ENCODE assay signal across 8 cellular contexts in genomic region chr7:131109757-131110293, GRCh38.
A peak's percentile ranks its signal among the peaks of the same experiment; 100 is the strongest.
DNase-seq lines count a peak whose midpoint lies in the region; ATAC-seq lines count a peak whose summit lies in the region.

No MANE protein-coding gene starts in this region.

- peak overlapping the region in 1 of 2 experiments; percentile 36 for H3K14ac ChIP-seq in mesenchymal stem cell (ENCODE audit: low read length in 2 of 2)

- peak overlapping the region; percentile 97 to 98 for H3K4me3 Mint-ChIP-seq in effector memory CD8-positive, alpha-beta T cell

- H3K4me1 ChIP-seq in mesenchymal stem cell (ENCODE audit: control insufficient read depth, insufficient read depth, low read depth, low read length) = peaks cover 6% of the 10 kb centered on the region

- peak overlapping the region; percentile 94 for H4K91ac ChIP-seq in mesenchymal stem cell (ENCODE audit: low read length)

- peak overlapping the region; percentile 100 for H3K9ac ChIP-seq in mesenchymal stem cell (ENCODE audit: low read length)

- H2AFZ ChIP-seq in mesenchymal stem cell (ENCODE audit: low read depth, low read length) = peak overlapping the region; percentile 32

- H4K8ac ChIP-seq in mesenchymal stem cell (ENCODE audit: low read length) = peak overlapping the region; percentile 97

- H3K9me3 ChIP-seq in mesenchymal stem cell (ENCODE audit: control insufficient read depth, low read length) = no peaks in the 10 kb centered on the region

- peak overlapping the region in 1 of 2 experiments; percentile 65 for H3K23ac ChIP-seq in mesenchymal stem cell (ENCODE audit: low read length in 2 of 2)

- no peaks in the 10 kb centered on the region for H3K27me3 ChIP-seq in mesenchymal stem cell (ENCODE audit: control insufficient read depth in 1 of 2, insufficient read depth in 1 of 2, low read length in 2 of 2)

- H3K36me3 ChIP-seq in mesenchymal stem cell (ENCODE audit: control insufficient read depth in 1 of 2, insufficient read depth in 2 of 2, low read depth in 1 of 2, low read length in 2 of 2) = peaks cover 3 to 20% of the 10 kb centered on the region in 2 experiments

- peak overlapping the region; percentile 88 to 90 for H3K4ac ChIP-seq in mesenchymal stem cell (ENCODE audit: low read depth in 1 of 2, low read length in 2 of 2)

- peaks cover 4% of the 10 kb centered on the region for H3K79me1 ChIP-seq in mesenchymal stem cell (replicated peaks; ENCODE audit: low read length, poor library complexity, severe bottlenecking)

- peaks cover 30 to 48% of the 10 kb centered on the region in 2 donors for H3K4me1 Mint-ChIP-seq in effector memory CD8-positive, alpha-beta T cell (ENCODE audit: low read depth in 2 of 2)

- peak overlapping the region; percentile 100 for H3K27ac Mint-ChIP-seq in effector memory CD8-positive, alpha-beta T cell

- no peak overlapping the region for H2AK5ac ChIP-seq in mesenchymal stem cell (ENCODE audit: low read length, severe bottlenecking)

- peak overlapping the region; percentile 63 to 97 for H3K4me3 ChIP-seq in mesenchymal stem cell (ENCODE audit: insufficient read depth in 1 of 2, low read depth in 1 of 2, low read length in 2 of 2)

- peak overlapping the region; percentile 72 for H3K27ac ChIP-seq in mesenchymal stem cell (ENCODE audit: low read length, poor library complexity, severe bottlenecking)

- peak overlapping the region; percentile 91 for H2BK15ac ChIP-seq in mesenchymal stem cell (ENCODE audit: low read depth, poor library complexity, severe bottlenecking)

- peak overlapping the region; percentile 89 to 97 for H3K18ac ChIP-seq in mesenchymal stem cell (ENCODE audit: low read depth in 1 of 2, low read length in 2 of 2)

- H3K36me3 Mint-ChIP-seq in effector memory CD8-positive, alpha-beta T cell (ENCODE audit: insufficient read depth) = peaks cover 40% of the 10 kb centered on the region

- H2BK12ac ChIP-seq in mesenchymal stem cell (ENCODE audit: low read length in 2 of 2) = peak overlapping the region; percentile 75 to 94

- DNase-seq in GM03348 (ENCODE audit: low spot score) = peak; percentile 91
- peak; percentile 29 for DNase-seq in NCI-H748 treated with DMSO at 0.1 percent for 48 hours (lab: John Stamatoyannopoulos, UW)
- peak; percentile 40 to 47 (median 45) for DNase-seq in activated CD8-positive, alpha-beta memory T cell treated with anti-CD3 and anti-CD28 coated beads for 48 hours (ENCODE audit: low read depth in 2 of 3, low spot score in 2 of 3)
- DNase-seq in effector memory CD8-positive, alpha-beta T cell = peak; percentile 68 to 74 (median 68)
- DNase-seq in mesenchymal stem cell = peak; percentile 91
- peak; percentile 53 for DNase-seq in stimulated activated CD8-positive, alpha-beta memory T cell treated with anti-CD3 and anti-CD28 coated beads, Interleukin-12 subunit alpha, Interleukin-12 subunit beta, amount 100 ng/mL, for 4 hours (ENCODE audit: low read depth)

- peak overlapping the region; percentile 98 for H2BK120ac ChIP-seq in mesenchymal stem cell (ENCODE audit: low read depth, low read length)

- under 1% methylated on average over 37 of the region's 37 CpGs for WGBS in mesenchymal stem cell

- H3K9me3 Mint-ChIP-seq in effector memory CD8-positive, alpha-beta T cell = no peaks in the 10 kb centered on the region

- peak overlapping the region; percentile 55 for H3K4me2 ChIP-seq in mesenchymal stem cell (ENCODE audit: low read length, poor library complexity, severe bottlenecking)

- peak overlapping the region; percentile 75 for H2BK5ac ChIP-seq in mesenchymal stem cell (ENCODE audit: low read depth, low read length, poor library complexity, severe bottlenecking)

- H3K27me3 Mint-ChIP-seq in effector memory CD8-positive, alpha-beta T cell = no peaks in the 10 kb centered on the region

- peak; percentile 24 for ATAC-seq in HG02884 (IDR thresholded peaks at IDR 0.05; ENCODE audit: unreplicated experiment)
- ATAC-seq in effector memory CD8-positive, alpha-beta T cell (replicated peaks) = peak; percentile 4
- ATAC-seq in HG03280 (IDR thresholded peaks at IDR 0.05; ENCODE audit: unreplicated experiment) = no peak

Comparison
In these comparisons a context has a peak if more than half of its experiments do, and no peak if none do; other contexts are left out.
1. DNase-seq: peak in every context shown above with its lines; median percentile 91 in GM03348; 91 in mesenchymal stem cell; 68 in effector memory CD8-positive, alpha-beta T cell; 53 in stimulated activated CD8-positive, alpha-beta memory T cell treated with anti-CD3 and anti-CD28 coated beads, Interleukin-12 subunit alpha, Interleukin-12 subunit beta, amount 100 ng/mL, for 4 hours; 45 in activated CD8-positive, alpha-beta memory T cell treated with anti-CD3 and anti-CD28 coated beads for 48 hours; 29 in NCI-H748 treated with DMSO at 0.1 percent for 48 hours.